ENCODE assay signal across 17 cellular contexts in the genomic region with DNA sequence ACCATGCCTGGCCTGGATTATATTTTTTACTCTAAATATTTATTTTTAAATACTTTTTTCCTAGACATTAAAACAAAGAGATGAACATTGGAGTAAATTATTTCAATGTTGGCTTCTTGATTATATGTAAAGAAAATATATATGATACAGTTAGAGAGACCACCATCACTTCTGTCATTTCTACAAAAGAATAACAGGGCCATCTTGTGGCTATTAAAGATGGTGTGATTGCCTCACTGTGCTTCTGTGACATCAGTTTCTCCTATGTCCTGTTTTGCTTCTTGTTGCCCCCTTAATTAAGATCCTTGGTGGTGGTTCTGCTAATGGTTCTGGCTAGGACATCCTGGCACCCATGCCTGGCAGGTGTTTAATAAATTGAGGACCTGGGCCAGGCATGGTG. TPM values are rescaled to one million over a fixed set of nuclear protein-coding genes. Genes with fewer than 3 reads are reported as not detected.
DNase-seq lines count a peak whose midpoint lies in the region; ATAC-seq and TF ChIP-seq lines count a peak whose summit lies in the region.
"Had no signal": no experiment of that assay in that cellular context is flagged by ENCODE, and none has a peak within 500 bp of the region (broad histone marks: within the 10 kb centered on the region; RNA-seq: fewer than 3 reads in every experiment).

No MANE protein-coding gene starts in this region.

- H3K4me3 Mint-ChIP-seq in endodermal cell: no peak overlapping the region
- H3K4me3 Mint-ChIP-seq: immature natural killer cell had no signal

- H3K36me3 Mint-ChIP-seq in endodermal cell (ENCODE audit: low read depth): peaks cover 29% of the 10 kb centered on the region

- no peaks in the 10 kb centered on the region for H3K9me3 Mint-ChIP-seq in endodermal cell
- H3K9me3 Mint-ChIP-seq: immature natural killer cell had no signal

- H3K4me1 ChIP-seq in endodermal cell (ENCODE audit: control insufficient read depth, insufficient read depth, low read length): no peaks in the 10 kb centered on the region
- H3K4me1 ChIP-seq: Caco-2 had no signal

- CTCF ChIA-PET in RWPE1 (lab: Yijun Ruan, JAX): interaction anchor here (0.7 kb wide), 1 partner anchor 452 kb away, joined by 3 read pairs; no protein-coding TSS in a partner anchor

- H3K27me3 Mint-ChIP-seq in endodermal cell (ENCODE audit: insufficient read depth): no peaks in the 10 kb centered on the region

- H3K4me1 Mint-ChIP-seq in endodermal cell: no peaks in the 10 kb centered on the region
- H3K4me1 Mint-ChIP-seq: immature natural killer cell had no signal

- in situ Hi-C loops in G401 (cut with HindIII; ENCODE audit: low sequenced_read_pairs): loop anchor here (10.0 kb wide), 1 partner anchor 147 kb away; no protein-coding TSS in a partner anchor

- no peaks in the 10 kb centered on the region for H3K27me3 ChIP-seq in endodermal cell (ENCODE audit: control insufficient read depth, insufficient read depth, low read length, poor library complexity, severe bottlenecking)
- H3K27me3 ChIP-seq: ovary had no signal

- no peak for ATAC-seq in HG03135 (IDR thresholded peaks at IDR 0.05; ENCODE audit: unreplicated experiment)
- ATAC-seq: Right ventricle myocardium inferior had no signal

- POLR2A ChIA-PET in RWPE1 (lab: Yijun Ruan, JAX; ENCODE audit: low non-redundant PET): no interaction called here

- peak; percentile 22; the same call in 1 of the 3 replicates for TF ChIP-seq CTCF in GM12872 (IDR thresholded peaks at IDR 0.05; ENCODE audit: insufficient read depth, low read depth, low read length)
- TF ChIP-seq CTCF in endodermal cell (conservative IDR thresholded peaks at IDR 0.05): peak; percentile 38
- no peak for TF ChIP-seq CTCF in RWPE1 (conservative IDR thresholded peaks at IDR 0.05; ENCODE audit: low read depth)

- H3K9ac ChIP-seq in endodermal cell (ENCODE audit: extremely low read depth, low read length, poor library complexity, severe bottlenecking): no peak overlapping the region

- H3K36me3 ChIP-seq in endodermal cell (ENCODE audit: control insufficient read depth, insufficient read depth, low read length): peaks cover 87% of the 10 kb centered on the region

- no peak overlapping the region for H3K27ac ChIP-seq in endodermal cell (ENCODE audit: low read depth, low read length)
- no peak overlapping the region for H3K27ac ChIP-seq in RWPE1
- H3K27ac ChIP-seq: ovary had no signal

- H3K4me3 ChIP-seq in endodermal cell (ENCODE audit: low read length): no peak overlapping the region
- H3K4me3 ChIP-seq: ovary, smooth muscle cell had no signal

- DNase-seq in NCI-H1105 treated with DMSO at 0.1 percent for 48 hours (lab: John Stamatoyannopoulos, UW) (peak; percentile 1), NCI-H1105 (lab: John Stamatoyannopoulos, UW) (no peak), NCI-H69 (lab: John Stamatoyannopoulos, UW) (peak; percentile 20), endodermal cell (no peak), RWPE1 (ENCODE audit: low spot score) (no peak), G401 (ENCODE audit: low spot score) (no peak)
- DNase-seq: activated naive CD4-positive, alpha-beta T cell treated with Interleukin-2 at 50 U/mL for 16 hours; Caco-2; caudate nucleus; immature natural killer cell; NCI-H1092 treated with DMSO at 0.1 percent for 48 hours; NCI-H446 treated with DMSO at 0.1 percent for 48 hours; ovary had no signal

- no peak overlapping the region for H3K27ac Mint-ChIP-seq in endodermal cell
- H3K27ac Mint-ChIP-seq: immature natural killer cell had no signal

- peaks cover 9% of the 10 kb centered on the region for H3K9me3 ChIP-seq in endodermal cell (ENCODE audit: control insufficient read depth, low read length)
- H3K9me3 ChIP-seq: Caco-2, ovary had no signal

RNA-seq across cellular contexts. Expression of gene NDFIP1, which starts 32.9 kb away (rescaled TPM):
- 10 to 100 TPM; 46.2 to 49.0 TPM for total RNA-seq in endodermal cell
- 58.5 TPM for polyA plus RNA-seq in endodermal cell (2013, experiment 1 of 2)
- polyA plus RNA-seq in endodermal cell (2013, experiment 2 of 2): 56.3 TPM
- total RNA-seq in G401 (2014; rRNA removed; shearing (Covaris generic)): 86.2 and 87.1 TPM in 2 replicates

Comparison
In these comparisons a context has a peak if more than half of its experiments do, and no peak if none do; other contexts are left out.
1. DNase-seq: peak in NCI-H1105 treated with DMSO at 0.1 percent for 48 hours (single experiment) and NCI-H69 (single experiment); none in NCI-H1105 (single experiment), endodermal cell (single experiment), RWPE1 (single experiment) and G401 (single experiment).